Comparison of ENCODE assay signal across 23 cellular contexts in genomic region chr10:49094707-49095106, GRCh38. TPM values are rescaled to one million over a fixed set of nuclear protein-coding genes. Genes with fewer than 3 reads are reported as not detected.
"Had no signal": no experiment of that assay in that cellular context is flagged by ENCODE, and none has a peak within 500 bp of the region (broad histone marks: within the 10 kb centered on the region; RNA-seq: fewer than 3 reads in every experiment).

No MANE protein-coding gene starts in this region.

- H3K27ac Mint-ChIP-seq: activated naive CD4-positive, alpha-beta T cell treated with anti-CD3 and anti-CD28 coated beads, Interleukin-2, amount 50 U/mL, for 24 hours; immature natural killer cell had no signal

- H3K4me1 Mint-ChIP-seq: activated naive CD4-positive, alpha-beta T cell treated with anti-CD3 and anti-CD28 coated beads, Interleukin-2, amount 50 U/mL, for 24 hours; immature natural killer cell had no signal

- H3K9me3 Mint-ChIP-seq: activated naive CD4-positive, alpha-beta T cell treated with anti-CD3 and anti-CD28 coated beads, Interleukin-2, amount 50 U/mL, for 24 hours; immature natural killer cell had no signal

- H3K9me3 ChIP-seq: gastrocnemius medialis, ovary, sigmoid colon, thyroid gland, uterus had no signal

- ATAC-seq: gastrocnemius medialis had no signal

- H3K27ac ChIP-seq: cardiac muscle cell, dorsolateral prefrontal cortex, gastrocnemius medialis, ovary, sigmoid colon, thyroid gland, uterus, WERI-Rb-1 had no signal

- H3K4me3 Mint-ChIP-seq: activated naive CD4-positive, alpha-beta T cell treated with anti-CD3 and anti-CD28 coated beads, Interleukin-2, amount 50 U/mL, for 24 hours; immature natural killer cell had no signal

- H3K36me3 Mint-ChIP-seq: activated naive CD4-positive, alpha-beta T cell treated with anti-CD3 and anti-CD28 coated beads, Interleukin-2, amount 50 U/mL, for 24 hours; immature natural killer cell had no signal

- H3K36me3 ChIP-seq: cardiac muscle cell, gastrocnemius medialis, ovary, sigmoid colon, thyroid gland, uterus, WERI-Rb-1 had no signal

- H3K4me3 ChIP-seq: cardiac muscle cell, dorsolateral prefrontal cortex, gastrocnemius medialis, ovary, sigmoid colon, thyroid gland, uterus had no signal

- H3K27me3 ChIP-seq: cardiac muscle cell, dorsolateral prefrontal cortex, gastrocnemius medialis, ovary, sigmoid colon, thyroid gland, uterus had no signal

- DNase-seq: activated CD4-positive, alpha-beta T cell treated with anti-CD3 and anti-CD28 coated beads for 1 hour; activated CD8-positive, alpha-beta memory T cell treated with anti-CD3 and anti-CD28 coated beads for 24 hours; activated CD8-positive, alpha-beta memory T cell treated with anti-CD3 and anti-CD28 coated beads, Interleukin-2, amount 50 U/mL, for 48 hours; activated T-cell treated with anti-CD3 and anti-CD28 coated beads, Interleukin-2, amount 50 U/mL, for 48 hours; dorsolateral prefrontal cortex; erythroblast; gastrocnemius medialis; immature natural killer cell; midbrain; ovary; sigmoid colon; stimulated activated CD4-positive, alpha-beta T cell treated with anti-CD3 and anti-CD28 coated beads, Interleukin-4, amount 100 ng/mL, for 24 hours; stimulated activated naive CD4-positive, alpha-beta T cell; SW 1271; thyroid gland; uterus; WERI-Rb-1 had no signal

RNA-seq across cellular contexts. Expression of gene FAM170B, which starts 39.1 kb away (rescaled TPM):
- total RNA-seq: cardiac muscle cell, gastrocnemius medialis, lung microvascular endothelial cell, ovary, pulmonary artery endothelial cell, sigmoid colon, thyroid gland, uterus had no signal
- polyA plus RNA-seq: adipose tissue, cardiac muscle cell, immature natural killer cell, neural cell, ovary, sigmoid colon had no signal
